Comparison of ENCODE assay signal across 14 cellular contexts in genomic region chr9:133682961-133683493, GRCh38. TPM values are rescaled to one million over a fixed set of nuclear protein-coding genes. Genes with fewer than 3 reads are reported as not detected.
DNase-seq lines count a peak whose midpoint lies in the region; ATAC-seq and TF ChIP-seq lines count a peak whose summit lies in the region.
"Had no signal": no experiment of that assay in that cellular context is flagged by ENCODE, and none has a peak within 500 bp of the region (broad histone marks: within the 10 kb centered on the region; RNA-seq: fewer than 3 reads in every experiment).

No MANE protein-coding gene starts in this region.

- H3K4me1 ChIP-seq in left lung (peaks cover 10 to 25% of the 10 kb centered on the region in 2 donors), transverse colon (peaks cover 0 to 14% (median 0%) of the 10 kb centered on the region in 4 donors)

- TF ChIP-seq EP300 in transverse colon (IDR thresholded peaks at IDR 0.05; ENCODE audit: low read depth) = no peak

- no peak for TF ChIP-seq POLR2A in transverse colon (IDR thresholded peaks at IDR 0.05)

- no peaks in the 10 kb centered on the region for H3K9me3 Mint-ChIP-seq in activated T-cell treated with anti-CD3 and anti-CD28 coated beads, Interleukin-2, amount 50 U/mL, for 24 hours
- H3K9me3 Mint-ChIP-seq in activated naive CD8-positive, alpha-beta T cell treated with anti-CD3 and anti-CD28 coated beads, Interleukin-2, amount 10 ng/mL, durations not matched to agents 7 days and 5 days = no peaks in the 10 kb centered on the region
- H3K9me3 Mint-ChIP-seq: dendritic cell treated with granulocyte-macrophage colony-stimulating factor and Interleukin-4, amounts not matched to agents 40 ng/mL and 50 ng/mL, for 4 days had no signal

- H3K27ac Mint-ChIP-seq in activated T-cell treated with anti-CD3 and anti-CD28 coated beads, Interleukin-2, amount 50 U/mL, for 24 hours = peak overlapping the region; percentile 96
- H3K27ac Mint-ChIP-seq in activated naive CD8-positive, alpha-beta T cell treated with anti-CD3 and anti-CD28 coated beads, Interleukin-2, amount 10 ng/mL, durations not matched to agents 7 days and 5 days = peak overlapping the region; percentile 100
- H3K27ac Mint-ChIP-seq: dendritic cell treated with granulocyte-macrophage colony-stimulating factor and Interleukin-4, amounts not matched to agents 40 ng/mL and 50 ng/mL, for 4 days had no signal

- H3K4me1 Mint-ChIP-seq in activated T-cell treated with anti-CD3 and anti-CD28 coated beads, Interleukin-2, amount 50 U/mL, for 24 hours (ENCODE audit: low read depth) = peaks cover 42% of the 10 kb centered on the region
- peaks cover 16% of the 10 kb centered on the region for H3K4me1 Mint-ChIP-seq in activated naive CD8-positive, alpha-beta T cell treated with anti-CD3 and anti-CD28 coated beads, Interleukin-2, amount 10 ng/mL, durations not matched to agents 7 days and 5 days

- H3K4me3 ChIP-seq in left lung = no peak overlapping the region
- no peak overlapping the region for H3K4me3 ChIP-seq in transverse colon
- H3K4me3 ChIP-seq: lung had no signal

- POLR2A ChIA-PET in activated naive CD8-positive, alpha-beta T cell treated with anti-CD3 and anti-CD28 coated beads, Interleukin-2, amount 10 ng/mL, durations not matched to agents 7 days and 5 days (lab: Charles Lee) = interaction anchor here (0.7 to 2.5 kb wide), 12 partner anchors 8 to 335 kb away, joined by 3 to 38 read pairs (median 4); partner anchors contain the start of genes MED22 and RPL7A

- no peak for ATAC-seq in activated naive CD8-positive, alpha-beta T cell treated with anti-CD3 and anti-CD28 coated beads, Interleukin-2, amount 10 ng/mL, durations not matched to agents 7 days and 5 days (ENCODE audit: low read depth)
- ATAC-seq in left lung (no peak), HG02571 (IDR thresholded peaks at IDR 0.05; ENCODE audit: unreplicated experiment) (no peak), HG03135 (IDR thresholded peaks at IDR 0.05; ENCODE audit: unreplicated experiment) (no peak), GM18873 (IDR thresholded peaks at IDR 0.05; ENCODE audit: low FRiP score, unreplicated experiment) (no peak)

- peak overlapping the region; percentile 71 for H3K4me3 Mint-ChIP-seq in activated T-cell treated with anti-CD3 and anti-CD28 coated beads, Interleukin-2, amount 50 U/mL, for 24 hours
- peak overlapping the region; percentile 87 for H3K4me3 Mint-ChIP-seq in activated naive CD8-positive, alpha-beta T cell treated with anti-CD3 and anti-CD28 coated beads, Interleukin-2, amount 10 ng/mL, durations not matched to agents 7 days and 5 days
- H3K4me3 Mint-ChIP-seq: dendritic cell treated with granulocyte-macrophage colony-stimulating factor and Interleukin-4, amounts not matched to agents 40 ng/mL and 50 ng/mL, for 4 days had no signal

- H3K36me3 ChIP-seq in left lung (no peaks in the 10 kb centered on the region), transverse colon (no peaks in the 10 kb centered on the region)

- DNase-seq in activated T-cell treated with anti-CD3 and anti-CD28 coated beads, Interleukin-2, amount 50 U/mL, for 24 hours = no peak
- DNase-seq in activated T-cell treated with anti-CD3 and anti-CD28 coated beads, Interleukin-2, amount 50 U/mL, for 1 hour = no peak
- no peak for DNase-seq in activated naive CD8-positive, alpha-beta T cell treated with anti-CD3 and anti-CD28 coated beads, Interleukin-2, amount 10 ng/mL, durations not matched to agents 7 days and 5 days
- DNase-seq in left lung (peak in 1 of 2 donors; percentile 62), transverse colon (no peak)
- DNase-seq: MM.1S, NCI-H510A, substantia nigra had no signal

- H3K27me3 Mint-ChIP-seq in activated T-cell treated with anti-CD3 and anti-CD28 coated beads, Interleukin-2, amount 50 U/mL, for 24 hours = no peaks in the 10 kb centered on the region
- no peaks in the 10 kb centered on the region for H3K27me3 Mint-ChIP-seq in activated naive CD8-positive, alpha-beta T cell treated with anti-CD3 and anti-CD28 coated beads, Interleukin-2, amount 10 ng/mL, durations not matched to agents 7 days and 5 days
- H3K27me3 Mint-ChIP-seq: dendritic cell treated with granulocyte-macrophage colony-stimulating factor and Interleukin-4, amounts not matched to agents 40 ng/mL and 50 ng/mL, for 4 days had no signal

- TF ChIP-seq CTCF in left lung (IDR thresholded peaks at IDR 0.05) (no peak), transverse colon (IDR thresholded peaks at IDR 0.05) (no peak)

- H3K36me3 Mint-ChIP-seq in activated T-cell treated with anti-CD3 and anti-CD28 coated beads, Interleukin-2, amount 50 U/mL, for 24 hours (ENCODE audit: low read depth) = peaks cover 9% of the 10 kb centered on the region
- no peaks in the 10 kb centered on the region for H3K36me3 Mint-ChIP-seq in activated naive CD8-positive, alpha-beta T cell treated with anti-CD3 and anti-CD28 coated beads, Interleukin-2, amount 10 ng/mL, durations not matched to agents 7 days and 5 days

- intact Hi-C loops in left lung (cut with DNase I) (no loop called here), transverse colon (cut with DNase I; ENCODE audit: low total_unique reads) (no loop called here)

- WGBS in transverse colon (ENCODE audit: low coverage in 1 of 2), 2 donors = 64% methylated on average over 11 of the region's 12 CpGs; no CpG with 5 or more reads in 1 of the 2 donors

- H3K27me3 ChIP-seq in left lung (no peaks in the 10 kb centered on the region), transverse colon (no peaks in the 10 kb centered on the region)

- in situ Hi-C loops in transverse colon (cut with MboI; ENCODE audit: low pct_ligation_motif_present in 1 of 4, low pct_unique_long_range_greater_than_20kb in 1 of 4, low sequenced_read_pairs in 3 of 4) = no loop called here

- H3K27ac ChIP-seq in left lung (peak overlapping the region; percentile 44 to 70), transverse colon (peak overlapping the region; percentile 48 to 63 (median 54))
- H3K27ac ChIP-seq: RWPE1 had no signal

- no peaks in the 10 kb centered on the region for H3K9me3 ChIP-seq in left lung
- H3K9me3 ChIP-seq in transverse colon = no peaks in the 10 kb centered on the region

RNA-seq across cellular contexts. Expression of gene DBH, which starts 46.9 kb away (rescaled TPM):
- not detected for total RNA-seq in activated naive CD8-positive, alpha-beta T cell treated with anti-CD3 and anti-CD28 coated beads, Interleukin-2, amount 10 ng/mL, durations not matched to agents 7 days and 5 days
- total RNA-seq in left lung = under 1 TPM; 0.08 to 0.23 TPM
- not detected for total RNA-seq in transverse colon

RNA-seq across cellular contexts. Expression of gene SARDH, which starts 55.1 kb away (rescaled TPM):
- total RNA-seq in activated naive CD8-positive, alpha-beta T cell treated with anti-CD3 and anti-CD28 coated beads, Interleukin-2, amount 10 ng/mL, durations not matched to agents 7 days and 5 days = 1 to 10 TPM; 1.6 to 2.3 TPM
- total RNA-seq in left lung (1 to 10 TPM; 3.9 to 5.9 TPM), transverse colon (1 to 10 TPM in 1 of 4 donors, under 1 TPM in 2, not detected in 1; 0.68 to 1.1 (median 0.95) TPM)
